ENCODE assay signal across 19 cellular contexts in genomic region chr7:9242604-9243003, GRCh38.
"Had no signal": no experiment of that assay in that cellular context is flagged by ENCODE, and none has a peak within 500 bp of the region (broad histone marks: within the 10 kb centered on the region; RNA-seq: fewer than 3 reads in every experiment).

No MANE protein-coding gene starts in this region.

- H3K4me1 ChIP-seq: left lung, sigmoid colon, spleen, upper lobe of right lung had no signal

- ATAC-seq: left lung, natural killer cell, upper lobe of right lung had no signal

- H3K27me3 ChIP-seq: left lung, sigmoid colon, spleen, upper lobe of right lung had no signal

- DNase-seq: activated CD4-positive, alpha-beta memory T cell treated with anti-CD3 and anti-CD28 coated beads for 36 hours; activated CD4-positive, alpha-beta T cell treated with anti-CD3 and anti-CD28 coated beads for 48 hours; activated naive CD4-positive, alpha-beta T cell treated with Interleukin-2 at 50 U/mL for 16 hours; activated naive CD8-positive, alpha-beta T cell treated with anti-CD3 and anti-CD28 coated beads for 36 hours; activated T-cell treated with anti-CD3 and anti-CD28 coated beads, Interleukin-2, amount 50 U/mL, for 48 hours; central memory CD4-positive, alpha-beta T cell; dermis blood vessel endothelial cell; effector CD8-positive, alpha-beta T cell; erythroblast; foreskin fibroblast; hippocampal formation; kidney glomerular epithelial cell; left lung; natural killer cell; sigmoid colon; spleen; stimulated activated CD4-positive, alpha-beta T cell treated with anti-CD3 and anti-CD28 coated beads, Interleukin-4, amount 100 ng/mL, for 24 hours; stimulated activated naive CD4-positive, alpha-beta T cell treated with Interleukin-2 at 50 U/mL for 16 hours; upper lobe of right lung had no signal

- H3K9me3 ChIP-seq: sigmoid colon, upper lobe of right lung had no signal

- H3K36me3 ChIP-seq: left lung, sigmoid colon, spleen, upper lobe of right lung had no signal

- H3K4me3 ChIP-seq: left lung, sigmoid colon, spleen, upper lobe of right lung had no signal

- H3K27ac ChIP-seq: left lung, sigmoid colon, spleen, upper lobe of right lung had no signal
